ENCODE assay signal across 1 cellular context in the genomic region with DNA sequence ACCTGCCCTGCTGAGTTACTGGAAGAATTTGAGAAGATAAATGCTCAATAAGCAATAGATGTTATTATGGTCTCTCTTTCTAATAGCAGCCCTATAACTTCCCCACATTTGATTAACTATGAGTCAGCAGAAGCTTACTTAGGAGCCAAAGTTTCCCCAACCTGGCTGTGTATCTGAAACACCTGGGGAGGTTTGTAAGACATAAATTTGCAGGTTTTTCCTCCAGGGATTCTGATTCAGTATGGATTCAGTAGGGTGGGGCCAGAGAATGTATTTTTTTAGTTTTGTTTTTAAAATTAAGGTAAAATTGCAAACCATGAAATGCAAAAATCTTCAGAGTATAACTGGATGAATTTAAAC.
TF ChIP-seq lines count a peak whose summit lies in the region.

No MANE protein-coding gene starts in this region.

TF ChIP-seq in HEK293, 187 proteins besides CTCF, POLR2A, EP300 and RAD21 (continued from another document):
- TF ChIP-seq ZNF791 (tag by site-specific recombination; IDR thresholded peaks at IDR 0.05): no peak
- no peak for TF ChIP-seq ZNF701 (tag by site-specific recombination; IDR thresholded peaks at IDR 0.05)
- no peak for TF ChIP-seq ZNF23 (tag by site-specific recombination; IDR thresholded peaks at IDR 0.05; ENCODE audit: borderline replicate concordance)
- TF ChIP-seq, protein P1, sequence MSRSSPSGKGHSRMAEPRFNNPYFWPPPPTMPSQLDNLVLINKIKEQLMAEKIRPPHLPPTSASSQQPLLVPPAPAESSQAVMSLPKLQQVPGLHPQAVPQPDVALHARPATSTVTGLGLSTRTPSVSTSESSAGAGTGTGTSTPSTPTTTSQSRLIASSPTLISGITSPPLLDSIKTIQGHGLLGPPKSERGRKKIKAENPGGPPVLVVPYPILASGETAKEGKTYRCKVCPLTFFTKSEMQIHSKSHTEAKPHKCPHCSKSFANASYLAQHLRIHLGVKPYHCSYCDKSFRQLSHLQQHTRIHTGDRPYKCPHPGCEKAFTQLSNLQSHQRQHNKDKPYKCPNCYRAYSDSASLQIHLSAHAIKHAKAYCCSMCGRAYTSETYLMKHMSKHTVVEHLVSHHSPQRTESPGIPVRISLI (tag by site-specific recombination; IDR thresholded peaks at IDR 0.05): no peak
